ENCODE assay signal across 8 cellular contexts in the genomic region with DNA sequence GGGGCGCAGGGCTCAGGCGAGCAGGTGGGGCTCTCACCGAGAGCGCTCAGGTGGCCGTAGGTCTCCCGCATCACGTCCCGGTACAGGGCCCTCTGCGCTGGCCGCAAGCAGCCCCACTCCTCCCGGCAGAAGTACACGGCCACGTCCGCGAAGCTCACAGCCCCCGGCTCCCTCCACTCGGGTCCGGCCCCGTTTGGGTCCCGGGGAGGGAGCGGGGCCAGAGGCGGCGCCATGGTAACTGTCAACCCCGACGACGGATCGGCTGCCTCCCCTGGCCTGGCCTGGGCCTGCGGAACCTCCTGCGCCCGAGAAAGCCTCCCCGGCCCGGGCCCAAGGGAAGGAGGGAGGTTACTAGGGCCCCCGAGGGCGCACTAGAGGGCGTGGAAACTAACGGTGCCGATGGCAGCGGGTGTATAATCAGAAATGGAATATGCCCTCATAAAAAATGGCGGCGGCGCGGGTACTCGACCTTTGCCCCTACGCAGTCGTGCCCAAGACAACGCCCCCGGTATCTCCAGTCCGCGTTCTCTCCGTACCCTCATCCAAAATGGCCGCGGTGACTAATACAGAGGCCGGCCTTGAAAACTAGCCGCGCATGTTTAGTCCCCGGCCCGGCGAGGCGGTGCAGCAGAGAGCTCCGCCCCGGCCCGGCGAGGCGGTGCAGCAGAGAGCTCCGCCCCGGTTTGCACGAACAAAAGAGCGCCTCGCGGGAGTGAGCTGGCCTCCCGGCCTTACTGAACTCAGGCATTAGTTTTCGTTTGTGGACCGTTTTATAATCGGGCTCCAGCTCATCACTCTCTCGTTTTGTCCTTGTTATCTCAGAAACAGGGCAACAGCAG. TPM values are rescaled to one million over a fixed set of nuclear protein-coding genes. Genes with fewer than 3 reads are reported as not detected.
DNase-seq lines count a peak whose midpoint lies in the region; ATAC-seq and TF ChIP-seq lines count a peak whose summit lies in the region.

A gene (minus strand): TSS at position 425 of the 839 bp plus-strand sequence. CDS start 192 bp downstream, at position 233.

- H3K4me3 Mint-ChIP-seq in activated CD4-positive, alpha-beta T cell treated with anti-CD3 and anti-CD28 coated beads for 36 hours, result peak within 1 kb of the TSS; percentile 85

- H3K9me3 Mint-ChIP-seq in activated CD4-positive, alpha-beta T cell treated with anti-CD3 and anti-CD28 coated beads for 36 hours (ENCODE audit: low read depth), result no peaks in the 10 kb centered on the region

- intact Hi-C loops in activated CD4-positive, alpha-beta T cell treated with anti-CD3 and anti-CD28 coated beads for 36 hours (cut with DNase I, micrococcal nuclease), result loop anchor here (1.0 to 10.0 kb wide), 20 partner anchors 9 to 463 kb away; a partner anchor contains a TSS

- H3K4me3 ChIP-seq in BE2C (ENCODE audit: low read depth, low read length) (peak within 1 kb of the TSS; percentile 85), choroid plexus epithelial cell (ENCODE audit: low read depth, low read length) (peak within 1 kb of the TSS; percentile 85)

- H3K4me1 ChIP-seq in BE2C, result no peaks in the 10 kb centered on the region

- DNase-seq in BE2C (peak; percentile 96), NCI-H524 (lab: John Stamatoyannopoulos, UW) (peak; percentile 95 to 99), choroid plexus epithelial cell (ENCODE audit: low read depth) (peak; percentile 98), kidney glomerular epithelial cell (lab: John Stamatoyannopoulos, UW) (peak; percentile 90)
- peak; percentile 99 for DNase-seq in activated CD4-positive, alpha-beta T cell treated with anti-CD3 and anti-CD28 coated beads for 36 hours
- peak; percentile 89 to 95 for DNase-seq in stimulated activated CD4-positive, alpha-beta T cell treated with anti-CD3 and anti-CD28 coated beads, Interleukin-1b, Interleukin-23, amount 100 ng/mL, for 1 hour (ENCODE audit: low read depth in 2 of 2)

- ATAC-seq in HG03439 (IDR thresholded peaks at IDR 0.05; ENCODE audit: unreplicated experiment), result peak; percentile 91
- ATAC-seq in activated CD4-positive, alpha-beta T cell treated with anti-CD3 and anti-CD28 coated beads for 36 hours, result peak; percentile 96

- H3K36me3 Mint-ChIP-seq in activated CD4-positive, alpha-beta T cell treated with anti-CD3 and anti-CD28 coated beads for 36 hours (ENCODE audit: low read depth), result peaks cover 23% of the 10 kb centered on the region

- H3K9me3 ChIP-seq in BE2C, result no peaks in the 10 kb centered on the region

- POLR2A ChIA-PET in activated CD4-positive, alpha-beta T cell treated with anti-CD3 and anti-CD28 coated beads for 36 hours (lab: Charles Lee), result interaction anchor here (0.6 to 2.8 kb wide), 12 partner anchors 8 to 151 kb away, joined by 3 to 30 read pairs (median 5); a partner anchor contains a TSS

- H3K4me1 Mint-ChIP-seq in activated CD4-positive, alpha-beta T cell treated with anti-CD3 and anti-CD28 coated beads for 36 hours, result peaks cover 44% of the 10 kb centered on the region

- no peaks in the 10 kb centered on the region for H3K27me3 ChIP-seq in BE2C

- peak within 1 kb of the TSS; percentile 94 for H3K27ac Mint-ChIP-seq in activated CD4-positive, alpha-beta T cell treated with anti-CD3 and anti-CD28 coated beads for 36 hours

- peak; percentile 61 for TF ChIP-seq POLR2A in GM19193 (IDR thresholded peaks at IDR 0.05; ENCODE audit: extremely low read depth, insufficient read depth, insufficient read length)

- H3K36me3 ChIP-seq in BE2C, result peaks cover 19% of the 10 kb centered on the region

- CTCF ChIA-PET in activated CD4-positive, alpha-beta T cell treated with anti-CD3 and anti-CD28 coated beads for 36 hours (lab: Charles Lee), result interaction anchor here (0.7 to 3.1 kb wide), 15 partner anchors 9 to 187 kb away, joined by 3 to 22 read pairs (median 4); a partner anchor contains a TSS

- H3K27me3 Mint-ChIP-seq in activated CD4-positive, alpha-beta T cell treated with anti-CD3 and anti-CD28 coated beads for 36 hours, result no peaks in the 10 kb centered on the region

- no peak for TF ChIP-seq CTCF in BE2C (IDR thresholded peaks at IDR 0.05; ENCODE audit: low read depth, low read length)
- TF ChIP-seq CTCF in choroid plexus epithelial cell (conservative IDR thresholded peaks at IDR 0.05; ENCODE audit: low read depth, low read length), result no peak

RNA-seq across cellular contexts. Expression of the gene that starts here (rescaled TPM):
- 20.1 TPM for polyA plus RNA-seq in BE2C (2012; ENCODE audit: insufficient read depth, insufficient read length, low read depth)
- 10 to 100 TPM in 1 of 2 experiments, 1 to 10 TPM in 1; 8.0 to 11.2 TPM for total RNA-seq in activated CD4-positive, alpha-beta T cell treated with anti-CD3 and anti-CD28 coated beads for 36 hours

Comparison
In these comparisons a context has a peak if more than half of its experiments do, and no peak if none do; other contexts are left out.
1. Peak in every context shown above with its lines: DNase-seq, ATAC-seq and H3K4me3 ChIP-seq.